Comparison of ENCODE assay signal across 9 cellular contexts in the genomic region with DNA sequence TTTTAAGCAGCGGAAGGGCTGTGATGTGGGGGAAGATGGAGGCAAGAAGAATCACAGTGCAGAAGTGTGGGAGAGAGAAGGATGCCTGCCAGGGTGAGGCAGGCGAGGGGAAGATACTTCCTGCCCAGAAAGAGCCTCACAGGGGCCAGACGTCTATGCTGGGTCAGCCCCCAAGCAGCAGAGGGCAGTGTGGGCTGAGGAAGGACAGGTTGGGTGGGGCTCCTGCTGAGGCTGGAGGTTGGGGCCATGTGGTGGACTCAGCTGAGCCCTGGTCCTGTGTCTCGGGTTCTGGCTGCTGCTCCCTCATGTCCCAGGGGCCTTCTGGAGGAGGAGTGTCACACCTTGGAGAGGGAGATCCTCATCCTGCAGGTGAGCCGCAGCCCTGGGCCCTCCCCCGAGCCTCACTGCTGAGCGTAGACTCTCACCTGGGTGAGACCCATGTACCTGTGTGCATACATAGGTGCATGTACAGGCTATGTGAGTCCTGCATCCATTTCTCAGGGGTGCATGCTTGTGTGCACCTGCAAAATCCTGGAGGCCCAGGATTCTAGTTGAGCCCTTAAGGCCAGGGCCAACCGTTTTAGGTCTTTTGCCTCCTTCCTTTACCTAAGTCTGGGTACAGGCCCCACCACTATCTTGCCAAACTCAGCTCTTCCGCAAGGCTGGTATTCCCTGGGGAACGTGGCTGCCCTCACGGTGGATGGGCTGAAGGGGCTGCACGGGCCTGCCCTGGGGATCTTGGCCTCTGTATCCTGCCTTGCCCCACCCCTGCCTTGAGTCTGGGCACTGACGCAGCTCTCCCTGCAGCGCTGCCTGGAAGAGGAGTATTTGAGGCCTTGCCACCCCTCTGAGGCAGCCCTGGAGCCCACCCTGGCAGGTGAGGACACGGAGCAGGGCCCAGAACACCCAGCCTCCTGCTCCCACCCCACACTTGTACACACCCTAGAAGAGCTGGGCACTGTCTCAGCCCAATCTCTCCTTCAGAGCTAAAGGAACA. TPM values are rescaled to one million over a fixed set of nuclear protein-coding genes. Genes with fewer than 3 reads are reported as not detected.
A peak's percentile ranks its signal among the peaks of the same experiment; 100 is the strongest.
DNase-seq lines count a peak whose midpoint lies in the region; ATAC-seq and TF ChIP-seq lines count a peak whose summit lies in the region.
"Had no signal": no experiment of that assay in that cellular context is flagged by ENCODE, and none has a peak within 500 bp of the region (broad histone marks: within the 10 kb centered on the region; RNA-seq: fewer than 3 reads in every experiment).

No MANE protein-coding gene starts in this region.

- H3K27ac ChIP-seq in OCI-LY1 (ENCODE audit: low read depth, low read length, poor library complexity, severe bottlenecking): no peak overlapping the region
- no peak overlapping the region for H3K27ac ChIP-seq in coronary artery

- DNase-seq in AG09309 (ENCODE audit: low read depth): no peak
- DNase-seq in endothelial cell (ENCODE audit: low spot score): peak; percentile 47
- no peak for DNase-seq in coronary artery (ENCODE audit: low spot score)
- DNase-seq in NCI-H1092 (lab: John Stamatoyannopoulos, UW): no peak

- H2AFZ ChIP-seq in OCI-LY1 (ENCODE audit: low read length): no peak overlapping the region

- H3F3A ChIP-seq in OCI-LY1 (ENCODE audit: insufficient read depth, low read length): no peaks in the 10 kb centered on the region

- ATAC-seq in GM21825 (IDR thresholded peaks at IDR 0.05; ENCODE audit: unreplicated experiment): no peak
- no peak for ATAC-seq in HG02642 (IDR thresholded peaks at IDR 0.05; ENCODE audit: poor library complexity, unreplicated experiment)

- peak overlapping the region; percentile 67 for H3K4me3 Mint-ChIP-seq in endothelial cell (ENCODE audit: unreplicated experiment)
- H3K4me3 Mint-ChIP-seq: T-helper 1 cell treated with Interleukin-12 subunit alpha and Interleukin-12 subunit beta and Interleukin-4 antibody, amounts not matched to agents 30 μg/mL and 1 μg/mL, for 36 hours had no signal

- H3K9ac ChIP-seq in OCI-LY1 (ENCODE audit: low read length): no peak overlapping the region

- no peak overlapping the region for H3K27ac Mint-ChIP-seq in endothelial cell (ENCODE audit: unreplicated experiment)
- H3K27ac Mint-ChIP-seq: T-helper 1 cell treated with Interleukin-12 subunit alpha and Interleukin-12 subunit beta and Interleukin-4 antibody, amounts not matched to agents 30 μg/mL and 1 μg/mL, for 36 hours had no signal

- no peaks in the 10 kb centered on the region for H3K36me3 Mint-ChIP-seq in endothelial cell (ENCODE audit: low read depth, unreplicated experiment)

- no peaks in the 10 kb centered on the region for H4K20me1 ChIP-seq in OCI-LY1 (ENCODE audit: insufficient read depth, low read length)

- H3K79me2 ChIP-seq in OCI-LY1 (ENCODE audit: insufficient read depth, low read length): no peaks in the 10 kb centered on the region

- peaks cover 3% of the 10 kb centered on the region for H3K27me3 Mint-ChIP-seq in endothelial cell (ENCODE audit: unreplicated experiment)

- H3K36me3 ChIP-seq in OCI-LY1 (ENCODE audit: insufficient read depth, low read length): no peaks in the 10 kb centered on the region

- H3K4me3 ChIP-seq in AG09309 (ENCODE audit: control insufficient read depth, low read depth, low read length) (no peak overlapping the region), OCI-LY1 (ENCODE audit: low read depth, low read length, poor library complexity, severe bottlenecking) (no peak overlapping the region), coronary artery (no peak overlapping the region)

- no peaks in the 10 kb centered on the region for H3K9me3 ChIP-seq in OCI-LY1 (ENCODE audit: low read length)

- peaks cover 13% of the 10 kb centered on the region for H3K4me1 Mint-ChIP-seq in endothelial cell (ENCODE audit: unreplicated experiment)

- H3K9me2 ChIP-seq in OCI-LY1 (ENCODE audit: low read depth, low read length): no peaks in the 10 kb centered on the region

- no peak overlapping the region for H3K4me2 ChIP-seq in OCI-LY1 (ENCODE audit: low read length)

- no peaks in the 10 kb centered on the region for H3K9me3 Mint-ChIP-seq in endothelial cell (ENCODE audit: unreplicated experiment)
- H3K9me3 Mint-ChIP-seq: T-helper 1 cell treated with Interleukin-12 subunit alpha and Interleukin-12 subunit beta and Interleukin-4 antibody, amounts not matched to agents 30 μg/mL and 1 μg/mL, for 36 hours had no signal

- no peaks in the 10 kb centered on the region; the same call in 1 of the 2 replicates for H3K27me3 ChIP-seq in OCI-LY1 (ENCODE audit: insufficient read depth, low read length)

- TF ChIP-seq CTCF in AG09309 (IDR thresholded peaks at IDR 0.05; ENCODE audit: control insufficient read depth, insufficient read depth, low read depth, low read length, missing control alignments) (peak; percentile 43), GM12874 (IDR thresholded peaks at IDR 0.05; ENCODE audit: insufficient read depth, low read depth, low read length) (peak; percentile 52), OCI-LY1 (IDR thresholded peaks at IDR 0.05; ENCODE audit: low read length) (peak; percentile 43), endothelial cell (IDR thresholded peaks at IDR 0.05; ENCODE audit: unreplicated experiment) (no peak), coronary artery (IDR thresholded peaks at IDR 0.05) (no peak)

- peaks cover 14% of the 10 kb centered on the region for H3K4me1 ChIP-seq in OCI-LY1 (ENCODE audit: insufficient read depth, low read length, severe bottlenecking)

RNA-seq across cellular contexts. Expression of gene CCDC24, which starts 3.7 kb away (rescaled TPM):
- total RNA-seq in endothelial cell (ENCODE audit: unreplicated experiment): 4.2 TPM

RNA-seq across cellular contexts. Expression of gene B4GALT2, which starts 16.1 kb away (rescaled TPM):
- 35.4 TPM for total RNA-seq in endothelial cell (ENCODE audit: unreplicated experiment)

RNA-seq across cellular contexts. Expression of gene ATP6V0B, which starts 20.3 kb away (rescaled TPM):
- total RNA-seq in endothelial cell (ENCODE audit: unreplicated experiment): 94.5 TPM

RNA-seq across cellular contexts. Expression of gene DPH2, which starts 25.3 kb away (rescaled TPM):
- total RNA-seq in endothelial cell (ENCODE audit: unreplicated experiment): 17.1 TPM

RNA-seq across cellular contexts. Expression of gene SLC6A9, which starts 36.2 kb away (rescaled TPM):
- 2.8 TPM for total RNA-seq in endothelial cell (ENCODE audit: unreplicated experiment)

Comparison
In these comparisons a context has a peak if more than half of its experiments do, and no peak if none do; other contexts are left out.
1. CTCF ChIP-seq: peak in AG09309 (single experiment), GM12874 (single experiment) and OCI-LY1 (single experiment); none in endothelial cell (single experiment) and coronary artery (single experiment).